In the genomic region with DNA sequence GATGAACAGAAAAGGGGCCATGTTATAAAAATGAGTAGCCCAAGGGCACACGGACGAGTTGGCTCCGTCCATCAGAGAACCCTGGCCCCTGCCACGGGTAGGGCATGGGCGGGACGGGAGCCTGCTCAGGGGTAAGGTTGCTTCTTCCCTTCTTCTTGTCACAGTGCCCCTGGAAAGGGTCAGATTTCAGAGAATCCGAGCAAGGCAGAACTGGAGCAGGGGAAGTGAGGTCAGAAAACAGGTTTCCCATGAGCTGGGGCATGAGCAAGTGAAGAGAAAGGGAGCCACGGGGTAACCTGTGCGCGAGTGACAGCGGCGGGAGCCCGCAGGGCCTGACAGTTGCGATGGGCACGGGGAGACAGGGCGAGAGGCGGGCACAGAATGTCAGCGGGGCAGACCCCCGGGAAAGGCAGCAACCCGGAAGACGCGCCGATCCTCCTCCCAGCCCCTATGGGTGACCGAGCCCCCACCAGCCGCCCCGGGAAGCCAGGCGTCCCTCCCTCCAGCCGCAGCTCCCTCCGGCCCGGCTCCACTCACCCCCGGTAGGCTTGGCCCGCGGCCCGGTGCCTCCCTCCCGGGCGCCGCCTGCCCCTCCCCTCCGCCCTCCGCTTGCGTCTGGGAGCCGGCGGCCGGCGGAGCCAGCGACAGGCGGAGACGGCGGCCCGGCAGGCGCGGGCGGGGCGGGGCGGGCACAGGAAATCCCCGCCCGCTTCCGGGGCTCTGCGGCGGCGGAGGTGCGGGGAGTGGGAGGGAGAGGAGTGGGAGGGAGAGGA, we compare ENCODE assay signal across 8 cellular contexts. TPM values are rescaled to one million over a fixed set of nuclear protein-coding genes. Genes with fewer than 3 reads are reported as not detected.
A peak's percentile ranks its signal among the peaks of the same experiment; 100 is the strongest.
DNase-seq lines count a peak whose midpoint lies in the region; ATAC-seq, FAIRE-seq and TF ChIP-seq lines count a peak whose summit lies in the region.

Gene ZNF641 (minus strand): TSS at position 671 of the 773 bp plus-strand sequence. CDS start 2,829 bp downstream, outside the sequence.

- TF ChIP-seq CTCF in GM06990 (IDR thresholded peaks at IDR 0.05; ENCODE audit: insufficient read depth, low read length, poor library complexity, severe bottlenecking), result no peak
- TF ChIP-seq CTCF in right atrium auricular region (IDR thresholded peaks at IDR 0.05), result no peak
- no peak for TF ChIP-seq CTCF in psoas muscle (IDR thresholded peaks at IDR 0.05)

- TF ChIP-seq POLR2A in H54 (IDR thresholded peaks at IDR 0.05; ENCODE audit: low read depth, low read length), result no peak; the same call in 1 of the 2 replicates

- peak; percentile 82 for DNase-seq in GM06990 (ENCODE audit: extremely low read depth, insufficient read length)
- peak; percentile 61 for DNase-seq in H54 (ENCODE audit: insufficient read length, low spot score)
- DNase-seq in MG63, result peak; percentile 71
- DNase-seq in amniotic epithelial cell (ENCODE audit: low read depth), result peak; percentile 71
- peak; percentile 77 for DNase-seq in right atrium auricular region (ENCODE audit: low spot score)
- peak; percentile 87 to 91 for DNase-seq in psoas muscle

- H3K4me1 ChIP-seq in right atrium auricular region, result peaks cover 0 to 28% of the 10 kb centered on the region in 2 donors
- H3K4me1 ChIP-seq in psoas muscle, result peaks cover 18% of the 10 kb centered on the region
- peaks cover 1% of the 10 kb centered on the region for H3K4me1 ChIP-seq in urinary bladder (ENCODE audit: insufficient read depth)

- H3K27me3 ChIP-seq in GM06990 (replicated peaks; ENCODE audit: control insufficient read depth, insufficient read depth, low read length), result no peaks in the 10 kb centered on the region
- H3K27me3 ChIP-seq in MG63, result peaks cover 7% of the 10 kb centered on the region
- H3K27me3 ChIP-seq in right atrium auricular region, result no peaks in the 10 kb centered on the region
- H3K27me3 ChIP-seq in psoas muscle (ENCODE audit: insufficient read depth in 3 of 3, low read length in 2 of 3), result no peaks in the 10 kb centered on the region

- no peak for FAIRE-seq in H54 (lab: Jason Lieb, UNC)

- intact Hi-C loops in T-helper 1 cell treated with Interleukin-12 subunit alpha and Interleukin-12 subunit beta and Interleukin-4 antibody, amounts not matched to agents 30 ng/mL and 1 ng/mL, for 36 hours (cut with micrococcal nuclease), result loop anchor here (1.0 to 10.0 kb wide), 10 partner anchors 63 to 644 kb away; partner anchors contain the start of genes ASB8, CCDC184, CCNT1 and RPAP3
- intact Hi-C loops in psoas muscle (cut with DNase I), result loop anchor here in 1 of 2 donors (2.0 to 10.0 kb wide), 2 partner anchors 152 to 264 kb away; no protein-coding TSS in a partner anchor

- peak; percentile 93 to 97 (median 94) for ATAC-seq in psoas muscle

- H3K9me3 ChIP-seq in MG63 (no peaks in the 10 kb centered on the region), right atrium auricular region (no peaks in the 10 kb centered on the region), psoas muscle (no peaks in the 10 kb centered on the region)

- H3K36me3 ChIP-seq in GM06990 (ENCODE audit: control insufficient read depth, insufficient read depth, low read length) (peaks cover 7% of the 10 kb centered on the region), MG63 (no peaks in the 10 kb centered on the region; the same call in 1 of the 2 replicates), right atrium auricular region (peaks cover 23% of the 10 kb centered on the region), psoas muscle (ENCODE audit: insufficient read depth in 1 of 2, low read depth in 1 of 2) (peaks cover 3 to 27% of the 10 kb centered on the region in 2 donors), urinary bladder (ENCODE audit: insufficient read depth) (no peaks in the 10 kb centered on the region)

- peak within 1 kb of the TSS; percentile 87 for H3K4me3 ChIP-seq in GM06990 (replicated peaks; ENCODE audit: low read depth, low read length)
- peak within 1 kb of the TSS; percentile 70 for H3K4me3 ChIP-seq in MG63
- peak within 1 kb of the TSS; percentile 85 to 88 for H3K4me3 ChIP-seq in right atrium auricular region
- peak within 1 kb of the TSS; percentile 86 for H3K4me3 ChIP-seq in psoas muscle
- peak within 1 kb of the TSS; percentile 62 for H3K4me3 ChIP-seq in urinary bladder (ENCODE audit: low read depth, low read length)

- WGBS in psoas muscle, 3 donors, result 0 to 1% (median 1%) methylated on average over 28 to 61 of the region's 61 CpGs
- under 1% methylated on average over 60 of the region's 61 CpGs for WGBS in urinary bladder

- peak within 1 kb of the TSS; percentile 97 for H3K27ac ChIP-seq in right atrium auricular region
- H3K27ac ChIP-seq in psoas muscle, result peak within 1 kb of the TSS; percentile 97
- H3K27ac ChIP-seq in urinary bladder (ENCODE audit: low read depth), result peak within 1 kb of the TSS; percentile 90

RNA-seq across cellular contexts. Expression of gene ZNF641, which starts in this region (rescaled TPM):
- 2.9 and 3.4 TPM in 2 replicates for total RNA-seq in MG63 (2014; rRNA removed; shearing (Covaris generic); ENCODE audit: low replicate concordance)
- total RNA-seq in T-helper 1 cell treated with Interleukin-12 subunit alpha and Interleukin-12 subunit beta and Interleukin-4 antibody, amounts not matched to agents 30 ng/mL and 1 ng/mL, for 36 hours, result 23.9 and 26.2 TPM in 2 replicates
- total RNA-seq in right atrium auricular region (10 to 100 TPM; 18.1 to 19.1 TPM), psoas muscle (10 to 100 TPM; 17.4 to 41.5 (median 22.5) TPM), urinary bladder (43.7 TPM)
- polyA plus RNA-seq in psoas muscle (10 to 100 TPM in 2 of 3 donors, 1 to 10 TPM in 1; 5.8 to 25.1 (median 12.8) TPM), urinary bladder (13.4 TPM)

Comparison
In these comparisons a context has a peak if more than half of its experiments do, and no peak if none do; other contexts are left out.
1. Peak in every context shown above with its lines: DNase-seq, ATAC-seq, H3K4me3 ChIP-seq and H3K27ac ChIP-seq.